In genomic region chr15:38069506-38069905, GRCh38 we compare ENCODE assay signal across 8 cellular contexts.
A peak's percentile ranks its signal among the peaks of the same experiment; 100 is the strongest.
DNase-seq lines count a peak whose midpoint lies in the region; ATAC-seq and TF ChIP-seq lines count a peak whose summit lies in the region.

No MANE protein-coding gene starts in this region.

- H3K4me3 ChIP-seq in CD4-positive, CD25-positive, alpha-beta regulatory T cell (ENCODE audit: low read depth, low read length), result peak overlapping the region; percentile 23
- H3K4me3 ChIP-seq in breast epithelium (peak overlapping the region; percentile 24 to 50 (median 31)), lung (no peak overlapping the region), urinary bladder (ENCODE audit: low read depth, low read length) (peak overlapping the region; percentile 24)

- no peaks in the 10 kb centered on the region for H3K9me3 ChIP-seq in CD4-positive, CD25-positive, alpha-beta regulatory T cell (ENCODE audit: control insufficient read depth in 2 of 2, low read length in 2 of 2)
- no peaks in the 10 kb centered on the region for H3K9me3 ChIP-seq in breast epithelium
- no peaks in the 10 kb centered on the region for H3K9me3 ChIP-seq in lung (ENCODE audit: control insufficient read depth in 2 of 2, insufficient read depth in 1 of 2, low read length in 1 of 2)

- POLR2A ChIA-PET in activated CD4-positive, alpha-beta T cell treated with anti-CD3 and anti-CD28 coated beads, Interleukin-2, amount 10 ng/mL, durations not matched to agents 7 days and 5 days (lab: Charles Lee), result no interaction called here

- H3K27ac ChIP-seq in CD4-positive, CD25-positive, alpha-beta regulatory T cell (ENCODE audit: insufficient read depth, low read length, poor library complexity, severe bottlenecking), result peak overlapping the region; percentile 20
- H3K27ac ChIP-seq in breast epithelium, result peak overlapping the region; percentile 53 to 54
- peak overlapping the region; percentile 23 to 43 for H3K27ac ChIP-seq in lung (ENCODE audit: low read depth in 1 of 2, low read length in 1 of 2)
- H3K27ac ChIP-seq in urinary bladder (ENCODE audit: low read depth), result no peak overlapping the region

- intact Hi-C loops in breast epithelium (cut with DNase I; ENCODE audit: low total_unique reads), result no loop called here

- ATAC-seq in CD4-positive, CD25-positive, alpha-beta regulatory T cell (ENCODE audit: low read depth in 2 of 2), result peak; percentile 24 to 43
- ATAC-seq in lung (ENCODE audit: insufficient read depth, low FRiP score), result peak; percentile 55
- no peak for ATAC-seq in HG03457 (IDR thresholded peaks at IDR 0.05; ENCODE audit: unreplicated experiment)

- TF ChIP-seq CTCF in breast epithelium (IDR thresholded peaks at IDR 0.05) (no peak), lung (IDR thresholded peaks at IDR 0.05; ENCODE audit: control extremely low read depth, extremely low read depth) (no peak)

- peaks cover 13 to 39% (median 25%) of the 10 kb centered on the region in 4 donors for H3K4me1 Mint-ChIP-seq in CD4-positive, CD25-positive, alpha-beta regulatory T cell
- peaks cover 17% of the 10 kb centered on the region for H3K4me1 Mint-ChIP-seq in activated CD4-positive, alpha-beta T cell treated with anti-CD3 and anti-CD28 coated beads, Interleukin-2, amount 10 ng/mL, durations not matched to agents 7 days and 5 days

- TF ChIP-seq POLR2A in breast epithelium (IDR thresholded peaks at IDR 0.05), result no peak

- no peaks in the 10 kb centered on the region for H3K36me3 Mint-ChIP-seq in CD4-positive, CD25-positive, alpha-beta regulatory T cell
- no peaks in the 10 kb centered on the region for H3K36me3 Mint-ChIP-seq in activated CD4-positive, alpha-beta T cell treated with anti-CD3 and anti-CD28 coated beads, Interleukin-2, amount 10 ng/mL, durations not matched to agents 7 days and 5 days (ENCODE audit: low read depth)

- in situ Hi-C loops in KBM-7 (cut with MboI; ENCODE audit: low pct_unique_long_range_greater_than_20kb, low sequenced_read_pairs), result no loop called here

- H3K27ac Mint-ChIP-seq in CD4-positive, CD25-positive, alpha-beta regulatory T cell, result peak overlapping the region in 2 of 3 donors; percentile 81 to 83
- H3K27ac Mint-ChIP-seq in activated CD4-positive, alpha-beta T cell treated with anti-CD3 and anti-CD28 coated beads, Interleukin-2, amount 10 ng/mL, durations not matched to agents 7 days and 5 days, result no peak overlapping the region

- no peaks in the 10 kb centered on the region for H3K27me3 Mint-ChIP-seq in CD4-positive, CD25-positive, alpha-beta regulatory T cell
- H3K27me3 Mint-ChIP-seq in activated CD4-positive, alpha-beta T cell treated with anti-CD3 and anti-CD28 coated beads, Interleukin-2, amount 10 ng/mL, durations not matched to agents 7 days and 5 days, result peaks cover 65% of the 10 kb centered on the region

- H3K9me3 Mint-ChIP-seq in CD4-positive, CD25-positive, alpha-beta regulatory T cell, result peaks cover 0 to 2% (median 0%) of the 10 kb centered on the region in 7 donors
- H3K9me3 Mint-ChIP-seq in activated CD4-positive, alpha-beta T cell treated with anti-CD3 and anti-CD28 coated beads, Interleukin-2, amount 10 ng/mL, durations not matched to agents 7 days and 5 days, result no peaks in the 10 kb centered on the region

- peak in 1 of 3 donors; percentile 29 for DNase-seq in CD4-positive, CD25-positive, alpha-beta regulatory T cell
- DNase-seq in KBM-7 (peak; percentile 18), breast epithelium (ENCODE audit: low spot score in 2 of 2) (no peak), lung (ENCODE audit: low spot score) (peak; percentile 64)
- DNase-seq in activated CD4-positive, alpha-beta T cell treated with anti-CD3 and anti-CD28 coated beads, Interleukin-2, amount 10 ng/mL, durations not matched to agents 7 days and 5 days, result no peak
- no peak for DNase-seq in stimulated activated CD4-positive, alpha-beta T cell treated with anti-CD3 and anti-CD28 coated beads, Interleukin-12 subunit alpha, Interleukin-12 subunit beta, amount 100 ng/mL, for 4 hours

- peak overlapping the region; percentile 52 to 92 (median 68) for H3K4me3 Mint-ChIP-seq in CD4-positive, CD25-positive, alpha-beta regulatory T cell
- H3K4me3 Mint-ChIP-seq in activated CD4-positive, alpha-beta T cell treated with anti-CD3 and anti-CD28 coated beads, Interleukin-2, amount 10 ng/mL, durations not matched to agents 7 days and 5 days, result no peak overlapping the region

- peaks cover 31% of the 10 kb centered on the region for H3K4me1 ChIP-seq in CD4-positive, CD25-positive, alpha-beta regulatory T cell (ENCODE audit: control insufficient read depth, insufficient read depth, low read length, poor library complexity, severe bottlenecking)
- H3K4me1 ChIP-seq in breast epithelium (peaks cover 4 to 7% of the 10 kb centered on the region in 2 donors), lung (ENCODE audit: control insufficient read depth in 2 of 2, insufficient read depth in 2 of 2, low read length in 2 of 2) (peaks cover 4 to 15% of the 10 kb centered on the region in 2 donors), urinary bladder (ENCODE audit: insufficient read depth) (no peaks in the 10 kb centered on the region)

- H3K36me3 ChIP-seq in CD4-positive, CD25-positive, alpha-beta regulatory T cell (ENCODE audit: control insufficient read depth, insufficient read depth, low read length), result no peaks in the 10 kb centered on the region
- H3K36me3 ChIP-seq in breast epithelium (no peaks in the 10 kb centered on the region), lung (ENCODE audit: control insufficient read depth in 2 of 2, insufficient read depth in 2 of 2, low read length in 2 of 2) (no peaks in the 10 kb centered on the region), urinary bladder (ENCODE audit: insufficient read depth) (no peaks in the 10 kb centered on the region)

- WGBS in lung, 2 donors, result 53 to 64% methylated on average over 1 of the region's 1 CpG
- 59% methylated on average over 1 of the region's 1 CpG for WGBS in urinary bladder

- CTCF ChIA-PET in activated CD4-positive, alpha-beta T cell treated with anti-CD3 and anti-CD28 coated beads, Interleukin-2, amount 10 ng/mL, durations not matched to agents 7 days and 5 days (lab: Charles Lee), result interaction anchor here (1.4 kb wide), 1 partner anchor 12 kb away, joined by 3 read pairs; no protein-coding TSS in a partner anchor

- peaks cover 5% of the 10 kb centered on the region for H3K27me3 ChIP-seq in CD4-positive, CD25-positive, alpha-beta regulatory T cell (ENCODE audit: control insufficient read depth, insufficient read depth, low read length)
- H3K27me3 ChIP-seq in breast epithelium, result no peaks in the 10 kb centered on the region
- no peaks in the 10 kb centered on the region for H3K27me3 ChIP-seq in lung (ENCODE audit: control insufficient read depth, insufficient read depth)

Comparison
In these comparisons a context has a peak if more than half of its experiments do, and no peak if none do; other contexts are left out.
1. DNase-seq: peak in KBM-7 (single experiment) and lung (single experiment); none in breast epithelium (0 of 2), activated CD4-positive, alpha-beta T cell treated with anti-CD3 and anti-CD28 coated beads, Interleukin-2, amount 10 ng/mL, durations not matched to agents 7 days and 5 days (single experiment) and stimulated activated CD4-positive, alpha-beta T cell treated with anti-CD3 and anti-CD28 coated beads, Interleukin-12 subunit alpha, Interleukin-12 subunit beta, amount 100 ng/mL, for 4 hours (single experiment).